Comparison of ENCODE assay signal across 8 cellular contexts in genomic region chr1:148334339-148335130, GRCh38.
DNase-seq lines count a peak whose midpoint lies in the region; ATAC-seq and TF ChIP-seq lines count a peak whose summit lies in the region.

No MANE protein-coding gene starts in this region.

- no peak overlapping the region for H4K91ac ChIP-seq in neuronal stem cell (ENCODE audit: low read depth, low read length, poor library complexity)

- peak overlapping the region; percentile 47 for H3K27ac ChIP-seq in RWPE2 (ENCODE audit: poor library complexity, severe bottlenecking)
- peak overlapping the region; percentile 99 for H3K27ac ChIP-seq in foreskin keratinocyte
- H3K27ac ChIP-seq in neuronal stem cell (replicated peaks; ENCODE audit: low read length): peak overlapping the region; percentile 66

- no CpG with 5 or more reads among the region's 33 CpGs for WGBS in neuronal stem cell (ENCODE audit: extremely low coverage in 2 of 2, insufficient read length in 2 of 2, insufficient replicate concordance in 1 of 2), 2 donors

- in situ Hi-C loops in KBM-7 (cut with MboI; ENCODE audit: low pct_unique_long_range_greater_than_20kb, low sequenced_read_pairs): no loop called here

- H2AFZ ChIP-seq in neuronal stem cell (ENCODE audit: low read length): peak overlapping the region; percentile 91

- peak overlapping the region; percentile 96 for H2BK5ac ChIP-seq in neuronal stem cell (ENCODE audit: low read length)

- DNase-seq in DMS153 (lab: John Stamatoyannopoulos, UW) (peak; percentile 92), KBM-7 (peak; percentile 94), RWPE2 (ENCODE audit: low spot score) (peak; percentile 86), foreskin keratinocyte (peak; percentile 97 to 99), neuronal stem cell (ENCODE audit: low spot score) (peak; percentile 76), stromal cell of bone marrow (ENCODE audit: low read depth) (peak; percentile 53)
- peak; percentile 89 for DNase-seq in activated effector memory CD4-positive, alpha-beta T cell treated with anti-CD3 and anti-CD28 coated beads, Interleukin-2, amount 50 U/mL, for 16 hours

- peak overlapping the region; percentile 95 for H3K23ac ChIP-seq in neuronal stem cell (ENCODE audit: low read depth, low read length, poor library complexity)

- H2BK120ac ChIP-seq in neuronal stem cell (ENCODE audit: low read depth, low read length): no peak overlapping the region

- H3K14ac ChIP-seq in neuronal stem cell (ENCODE audit: low read length): no peak overlapping the region

- H3K4ac ChIP-seq in neuronal stem cell (ENCODE audit: low read length): no peak overlapping the region

- no peaks in the 10 kb centered on the region for H3K79me1 ChIP-seq in neuronal stem cell (ENCODE audit: low read depth, low read length)

- peak overlapping the region; percentile 79 for H3K4me2 ChIP-seq in neuronal stem cell (ENCODE audit: insufficient read depth, low read length, poor library complexity, severe bottlenecking)

- H3K27me3 ChIP-seq in RWPE2 (ENCODE audit: insufficient read depth, poor library complexity, severe bottlenecking) (no peaks in the 10 kb centered on the region), foreskin keratinocyte (peaks cover under 1% of the 10 kb centered on the region), neuronal stem cell (ENCODE audit: control insufficient read depth in 3 of 3, insufficient read depth in 3 of 3, low read depth in 1 of 3, low read length in 3 of 3) (peaks cover 0 to 21% (median 0%) of the 10 kb centered on the region in 3 experiments)

- H3K36me3 ChIP-seq in RWPE2 (ENCODE audit: low read depth) (no peaks in the 10 kb centered on the region), neuronal stem cell (replicated peaks in 1 of 2; ENCODE audit: control insufficient read depth in 2 of 2, insufficient read depth in 2 of 2, low read length in 2 of 2) (no peaks in the 10 kb centered on the region)

- ATAC-seq in GM21619 (IDR thresholded peaks at IDR 0.05; ENCODE audit: unreplicated experiment) (peak; percentile 59), RWPE2 (ENCODE audit: low read depth) (peak; percentile 84), foreskin keratinocyte (peak; percentile 85)

- peaks cover 8% of the 10 kb centered on the region for H3K4me1 ChIP-seq in RWPE2 (ENCODE audit: insufficient read depth, poor library complexity, severe bottlenecking)
- H3K4me1 ChIP-seq in foreskin keratinocyte: peaks cover 14% of the 10 kb centered on the region
- H3K4me1 ChIP-seq in neuronal stem cell (ENCODE audit: control insufficient read depth in 2 of 2, insufficient read depth in 1 of 2, low read depth in 1 of 2, low read length in 2 of 2): peaks cover 0 to 3% of the 10 kb centered on the region in 2 donors

- TF ChIP-seq CTCF in RWPE2 (IDR thresholded peaks at IDR 0.05; ENCODE audit: poor library complexity, severe bottlenecking) (no peak), foreskin keratinocyte (conservative IDR thresholded peaks at IDR 0.05) (peak; percentile 27)

- H3K9me3 ChIP-seq in RWPE2 (ENCODE audit: severe bottlenecking) (no peaks in the 10 kb centered on the region), neuronal stem cell (replicated peaks in 1 of 2; ENCODE audit: control insufficient read depth in 2 of 2, insufficient read depth in 1 of 2, low read depth in 1 of 2, low read length in 2 of 2) (no peaks in the 10 kb centered on the region)

- H2BK12ac ChIP-seq in neuronal stem cell (ENCODE audit: low read length): no peak overlapping the region

- peak overlapping the region; percentile 69 for H3K18ac ChIP-seq in neuronal stem cell (ENCODE audit: low read length)

- H2AK5ac ChIP-seq in neuronal stem cell (ENCODE audit: low read depth, low read length): no peak overlapping the region

- H4K8ac ChIP-seq in neuronal stem cell (ENCODE audit: low read depth, low read length): no peak overlapping the region

- H2BK15ac ChIP-seq in neuronal stem cell (ENCODE audit: low read length): no peak overlapping the region

- H3K9ac ChIP-seq in neuronal stem cell (ENCODE audit: low read depth, low read length, poor library complexity): peak overlapping the region; percentile 85

- peak overlapping the region; percentile 37 for H3K4me3 ChIP-seq in RWPE2 (ENCODE audit: severe bottlenecking)
- peak overlapping the region; percentile 53 to 79 for H3K4me3 ChIP-seq in neuronal stem cell (ENCODE audit: low read length in 2 of 2)

Comparison
In these comparisons a context has a peak if more than half of its experiments do, and no peak if none do; other contexts are left out.
1. Peak in every context shown above with its lines: DNase-seq, ATAC-seq, H3K4me3 ChIP-seq and H3K27ac ChIP-seq.
2. H3K27ac ChIP-seq: peak in every context shown above with its lines; median percentile 99 in foreskin keratinocyte; 66 in neuronal stem cell; 47 in RWPE2.